2 cellular contexts compared by ENCODE assay signal in the genomic region with DNA sequence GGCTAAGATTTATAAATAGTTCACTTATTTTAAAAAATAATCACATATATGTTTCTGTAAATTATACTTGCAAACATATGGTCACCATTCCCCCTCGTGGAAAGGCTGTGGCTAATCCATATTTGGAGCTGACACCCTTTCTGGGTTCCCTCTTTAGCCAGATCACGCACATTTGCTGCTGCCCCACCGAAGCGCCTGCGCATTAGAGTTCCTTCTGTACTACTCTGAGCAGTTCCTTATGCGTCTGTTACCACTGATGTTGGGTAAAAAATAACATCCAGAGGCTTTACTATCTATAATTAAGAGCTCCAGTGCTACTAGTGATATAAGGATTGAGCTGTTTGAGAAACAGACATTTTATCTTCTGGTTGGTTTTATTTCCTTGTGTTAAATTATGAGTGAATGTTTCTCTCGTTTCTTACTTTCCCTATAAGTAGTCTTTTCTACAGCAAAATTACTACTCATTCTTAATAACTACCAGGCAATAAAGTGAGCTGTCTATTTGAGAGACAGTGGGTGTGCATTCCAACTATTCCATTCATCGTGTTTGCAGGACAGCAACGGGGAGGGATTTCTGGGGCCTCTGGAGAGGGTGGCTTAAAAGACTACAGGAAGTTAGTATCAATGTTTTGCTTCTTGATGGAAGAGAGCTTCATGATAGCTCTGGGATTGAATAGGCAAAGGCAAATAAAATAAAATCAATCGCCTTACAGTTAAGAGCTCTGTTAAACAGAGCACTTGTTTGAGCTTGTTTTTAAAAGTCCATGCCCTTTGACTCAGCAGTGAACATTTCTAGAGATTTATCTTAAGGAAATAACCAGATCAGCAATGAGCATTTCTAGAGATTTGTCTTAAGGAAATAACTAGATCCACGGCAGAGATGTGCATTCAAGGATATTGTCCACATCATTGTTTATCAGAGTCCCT.
TF ChIP-seq lines count a peak whose summit lies in the region.

No MANE protein-coding gene starts in this region.

TF ChIP-seq in K562, 482 proteins besides CTCF, POLR2A, EP300 and RAD21 (continued from another document):
- TF ChIP-seq, protein P1, sequence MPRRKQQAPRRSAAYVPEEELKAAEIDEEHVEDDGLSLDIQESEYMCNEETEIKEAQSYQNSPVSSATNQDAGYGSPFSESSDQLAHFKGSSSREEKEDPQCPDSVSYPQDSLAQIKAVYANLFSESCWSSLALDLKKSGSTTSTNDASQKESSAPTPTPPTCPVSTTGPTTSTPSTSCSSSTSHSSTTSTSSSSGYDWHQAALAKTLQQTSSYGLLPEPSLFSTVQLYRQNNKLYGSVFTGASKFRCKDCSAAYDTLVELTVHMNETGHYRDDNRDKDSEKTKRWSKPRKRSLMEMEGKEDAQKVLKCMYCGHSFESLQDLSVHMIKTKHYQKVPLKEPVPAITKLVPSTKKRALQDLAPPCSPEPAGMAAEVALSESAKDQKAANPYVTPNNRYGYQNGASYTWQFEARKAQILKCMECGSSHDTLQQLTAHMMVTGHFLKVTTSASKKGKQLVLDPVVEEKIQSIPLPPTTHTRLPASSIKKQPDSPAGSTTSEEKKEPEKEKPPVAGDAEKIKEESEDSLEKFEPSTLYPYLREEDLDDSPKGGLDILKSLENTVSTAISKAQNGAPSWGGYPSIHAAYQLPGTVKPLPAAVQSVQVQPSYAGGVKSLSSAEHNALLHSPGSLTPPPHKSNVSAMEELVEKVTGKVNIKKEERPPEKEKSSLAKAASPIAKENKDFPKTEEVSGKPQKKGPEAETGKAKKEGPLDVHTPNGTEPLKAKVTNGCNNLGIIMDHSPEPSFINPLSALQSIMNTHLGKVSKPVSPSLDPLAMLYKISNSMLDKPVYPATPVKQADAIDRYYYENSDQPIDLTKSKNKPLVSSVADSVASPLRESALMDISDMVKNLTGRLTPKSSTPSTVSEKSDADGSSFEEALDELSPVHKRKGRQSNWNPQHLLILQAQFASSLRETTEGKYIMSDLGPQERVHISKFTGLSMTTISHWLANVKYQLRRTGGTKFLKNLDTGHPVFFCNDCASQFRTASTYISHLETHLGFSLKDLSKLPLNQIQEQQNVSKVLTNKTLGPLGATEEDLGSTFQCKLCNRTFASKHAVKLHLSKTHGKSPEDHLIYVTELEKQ (CRISPR knock-in tag; IDR thresholded peaks at IDR 0.05), result no peak
- TF ChIP-seq TEAD1 (CRISPR knock-in tag; IDR thresholded peaks at IDR 0.05), result no peak

TF ChIP-seq in HepG2, 621 proteins besides CTCF, POLR2A, EP300 and RAD21 (continued from another document):
- TF ChIP-seq FOXA3 (CRISPR knock-in tag; IDR thresholded peaks at IDR 0.05) (0 out of 2 replicates have a peak, but pooled peaks have one; percentile 6), BCL6 (CRISPR knock-in tag; IDR thresholded peaks at IDR 0.05) (no peak), ZNF205 (CRISPR knock-in tag; IDR thresholded peaks at IDR 0.05) (no peak), PTBP1 (IDR thresholded peaks at IDR 0.05; ENCODE audit: low read depth, low read length, poor library complexity, severe bottlenecking) (no peak), DPF2 (CRISPR knock-in tag; IDR thresholded peaks at IDR 0.05; ENCODE audit: borderline replicate concordance, low read depth) (no peak), CHCHD3 (CRISPR knock-in tag; IDR thresholded peaks at IDR 0.05) (no peak), FIP1L1 (IDR thresholded peaks at IDR 0.05; ENCODE audit: borderline replicate concordance, insufficient read depth, low read depth, low read length) (no peak), ZNF230 (CRISPR knock-in tag; IDR thresholded peaks at IDR 0.05) (no peak)
- TF ChIP-seq, protein P2, sequence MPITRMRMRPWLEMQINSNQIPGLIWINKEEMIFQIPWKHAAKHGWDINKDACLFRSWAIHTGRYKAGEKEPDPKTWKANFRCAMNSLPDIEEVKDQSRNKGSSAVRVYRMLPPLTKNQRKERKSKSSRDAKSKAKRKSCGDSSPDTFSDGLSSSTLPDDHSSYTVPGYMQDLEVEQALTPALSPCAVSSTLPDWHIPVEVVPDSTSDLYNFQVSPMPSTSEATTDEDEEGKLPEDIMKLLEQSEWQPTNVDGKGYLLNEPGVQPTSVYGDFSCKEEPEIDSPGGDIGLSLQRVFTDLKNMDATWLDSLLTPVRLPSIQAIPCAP (CRISPR knock-in tag; IDR thresholded peaks at IDR 0.05; ENCODE audit: low read depth), result no peak
- TF ChIP-seq, protein P3, sequence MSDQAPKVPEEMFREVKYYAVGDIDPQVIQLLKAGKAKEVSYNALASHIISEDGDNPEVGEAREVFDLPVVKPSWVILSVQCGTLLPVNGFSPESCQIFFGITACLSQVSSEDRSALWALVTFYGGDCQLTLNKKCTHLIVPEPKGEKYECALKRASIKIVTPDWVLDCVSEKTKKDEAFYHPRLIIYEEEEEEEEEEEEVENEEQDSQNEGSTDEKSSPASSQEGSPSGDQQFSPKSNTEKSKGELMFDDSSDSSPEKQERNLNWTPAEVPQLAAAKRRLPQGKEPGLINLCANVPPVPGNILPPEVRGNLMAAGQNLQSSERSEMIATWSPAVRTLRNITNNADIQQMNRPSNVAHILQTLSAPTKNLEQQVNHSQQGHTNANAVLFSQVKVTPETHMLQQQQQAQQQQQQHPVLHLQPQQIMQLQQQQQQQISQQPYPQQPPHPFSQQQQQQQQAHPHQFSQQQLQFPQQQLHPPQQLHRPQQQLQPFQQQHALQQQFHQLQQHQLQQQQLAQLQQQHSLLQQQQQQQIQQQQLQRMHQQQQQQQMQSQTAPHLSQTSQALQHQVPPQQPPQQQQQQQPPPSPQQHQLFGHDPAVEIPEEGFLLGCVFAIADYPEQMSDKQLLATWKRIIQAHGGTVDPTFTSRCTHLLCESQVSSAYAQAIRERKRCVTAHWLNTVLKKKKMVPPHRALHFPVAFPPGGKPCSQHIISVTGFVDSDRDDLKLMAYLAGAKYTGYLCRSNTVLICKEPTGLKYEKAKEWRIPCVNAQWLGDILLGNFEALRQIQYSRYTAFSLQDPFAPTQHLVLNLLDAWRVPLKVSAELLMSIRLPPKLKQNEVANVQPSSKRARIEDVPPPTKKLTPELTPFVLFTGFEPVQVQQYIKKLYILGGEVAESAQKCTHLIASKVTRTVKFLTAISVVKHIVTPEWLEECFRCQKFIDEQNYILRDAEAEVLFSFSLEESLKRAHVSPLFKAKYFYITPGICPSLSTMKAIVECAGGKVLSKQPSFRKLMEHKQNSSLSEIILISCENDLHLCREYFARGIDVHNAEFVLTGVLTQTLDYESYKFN (CRISPR knock-in tag; conservative IDR thresholded peaks at IDR 0.05), result peak; percentile 36
- TF ChIP-seq, protein P4, sequence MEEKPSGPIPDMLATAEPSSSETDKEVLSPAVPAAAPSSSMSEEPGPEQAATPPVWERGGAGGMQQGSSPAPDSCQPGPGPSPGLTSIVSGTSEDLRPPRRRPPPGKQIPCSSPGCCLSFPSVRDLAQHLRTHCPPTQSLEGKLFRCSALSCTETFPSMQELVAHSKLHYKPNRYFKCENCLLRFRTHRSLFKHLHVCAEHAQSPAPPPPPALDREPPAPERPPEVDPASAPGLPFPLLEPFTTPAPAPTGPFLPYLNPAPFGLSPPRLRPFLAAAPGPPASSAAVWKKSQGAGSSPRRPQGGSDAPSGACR (CRISPR knock-in tag; IDR thresholded peaks at IDR 0.05), result no peak
- TF ChIP-seq, protein P5, sequence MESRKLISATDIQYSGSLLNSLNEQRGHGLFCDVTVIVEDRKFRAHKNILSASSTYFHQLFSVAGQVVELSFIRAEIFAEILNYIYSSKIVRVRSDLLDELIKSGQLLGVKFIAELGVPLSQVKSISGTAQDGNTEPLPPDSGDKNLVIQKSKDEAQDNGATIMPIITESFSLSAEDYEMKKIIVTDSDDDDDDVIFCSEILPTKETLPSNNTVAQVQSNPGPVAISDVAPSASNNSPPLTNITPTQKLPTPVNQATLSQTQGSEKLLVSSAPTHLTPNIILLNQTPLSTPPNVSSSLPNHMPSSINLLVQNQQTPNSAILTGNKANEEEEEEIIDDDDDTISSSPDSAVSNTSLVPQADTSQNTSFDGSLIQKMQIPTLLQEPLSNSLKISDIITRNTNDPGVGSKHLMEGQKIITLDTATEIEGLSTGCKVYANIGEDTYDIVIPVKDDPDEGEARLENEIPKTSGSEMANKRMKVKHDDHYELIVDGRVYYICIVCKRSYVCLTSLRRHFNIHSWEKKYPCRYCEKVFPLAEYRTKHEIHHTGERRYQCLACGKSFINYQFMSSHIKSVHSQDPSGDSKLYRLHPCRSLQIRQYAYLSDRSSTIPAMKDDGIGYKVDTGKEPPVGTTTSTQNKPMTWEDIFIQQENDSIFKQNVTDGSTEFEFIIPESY (CRISPR knock-in tag; IDR thresholded peaks at IDR 0.05), result no peak
